In genomic region chr20:23156170-23156841, GRCh38 we compare ENCODE assay signal across 1 cellular context.
TF ChIP-seq lines count a peak whose summit lies in the region.

No MANE protein-coding gene starts in this region.

TF ChIP-seq in GM12878, 131 proteins besides CTCF, POLR2A, EP300 and RAD21 (continued from another document):
- TF ChIP-seq CEBPZ (IDR thresholded peaks at IDR 0.05; ENCODE audit: low read depth, low read length) (no peak), CHD4 (IDR thresholded peaks at IDR 0.05) (no peak), EED (IDR thresholded peaks at IDR 0.05; ENCODE audit: low read depth) (peak; percentile 43; the same call in 1 of the 2 replicates), ATF3 (IDR thresholded peaks at IDR 0.05; ENCODE audit: borderline replicate concordance, extremely low read depth, low read depth, low read length) (no peak), MAX (IDR thresholded peaks at IDR 0.05; ENCODE audit: low read depth, low read length) (no peak), TAF1 (IDR thresholded peaks at IDR 0.05; ENCODE audit: borderline replicate concordance, low read depth, low read length) (no peak), HSF1 (IDR thresholded peaks at IDR 0.05; ENCODE audit: low read depth, low read length) (no peak), PML (IDR thresholded peaks at IDR 0.05; ENCODE audit: low read length) (no peak), BHLHE40 (IDR thresholded peaks at IDR 0.05; ENCODE audit: borderline replicate concordance in 1 of 2, low read depth in 2 of 2, low read length in 1 of 2) (no peak), CHD2 (IDR thresholded peaks at IDR 0.05; ENCODE audit: borderline replicate concordance, low read depth, low read length) (no peak), PAX5 (IDR thresholded peaks at IDR 0.05; ENCODE audit: borderline replicate concordance, low read depth, low read length) (no peak), STAT3 (IDR thresholded peaks at IDR 0.05; ENCODE audit: low read depth, low read length) (no peak), POU2F2 (IDR thresholded peaks at IDR 0.05; ENCODE audit: borderline replicate concordance, low read depth, low read length) (no peak), NR2C1 (IDR thresholded peaks at IDR 0.05) (no peak), NFYA (IDR thresholded peaks at IDR 0.05; ENCODE audit: borderline replicate concordance, low read depth, low read length) (no peak), BRCA1 (IDR thresholded peaks at IDR 0.05; ENCODE audit: low read depth, low read length) (no peak), MXI1 (IDR thresholded peaks at IDR 0.05; ENCODE audit: low read depth, low read length) (no peak), NFIC (IDR thresholded peaks at IDR 0.05; ENCODE audit: low read depth, low read length) (peak; percentile 29; the same call in 1 of the 2 replicates), BCLAF1 (IDR thresholded peaks at IDR 0.05) (no peak), HDGF (IDR thresholded peaks at IDR 0.05) (no peak), ZNF592 (IDR thresholded peaks at IDR 0.05) (no peak), KLF5 (IDR thresholded peaks at IDR 0.05; ENCODE audit: partially characterized antibody) (no peak), BCL3 (IDR thresholded peaks at IDR 0.05; ENCODE audit: borderline replicate concordance, insufficient read depth, low read depth, low read length, poor library complexity, severe bottlenecking) (peak; percentile 91), IKZF2 (IDR thresholded peaks at IDR 0.05) (0 out of 4 replicates have a peak, but pooled peaks of 1 of the 2 experiments have one; percentile 12), SMAD5 (IDR thresholded peaks at IDR 0.05; ENCODE audit: low read depth) (no peak), FOXK2 (IDR thresholded peaks at IDR 0.05) (no peak), ZZZ3 (IDR thresholded peaks at IDR 0.05; ENCODE audit: control insufficient read depth, insufficient read length, low read depth) (no peak), MEF2B (IDR thresholded peaks at IDR 0.05; ENCODE audit: partially characterized antibody, poor library complexity, severe bottlenecking) (no peak), NRF1 (conservative IDR thresholded peaks at IDR 0.05; ENCODE audit: low read depth, low read length) (no peak), ELK1 (IDR thresholded peaks at IDR 0.05; ENCODE audit: low read depth, low read length) (no peak)
TF ChIP-seq in GM12878: peak in this region for 6.
